In genomic region chrX:150515801-150516200, GRCh38 we compare ENCODE assay signal across 26 cellular contexts.
"Had no signal": no experiment of that assay in that cellular context is flagged by ENCODE, and none has a peak within 500 bp of the region (broad histone marks: within the 10 kb centered on the region; RNA-seq: fewer than 3 reads in every experiment).

No MANE protein-coding gene starts in this region.

- H3K4me3 ChIP-seq: colonic mucosa, esophagus squamous epithelium, heart right ventricle, left lung, mucosa of descending colon, right lobe of liver, testis, tibial nerve, vagina had no signal

- H3K27me3 ChIP-seq: colonic mucosa, esophagus squamous epithelium, heart right ventricle, left lung, right lobe of liver, testis, tibial nerve, vagina had no signal

- H3K9me3 Mint-ChIP-seq: dendritic cell treated with granulocyte-macrophage colony-stimulating factor and Interleukin-4, amounts not matched to agents 40 ng/mL and 50 ng/mL, for 4 days had no signal

- H2AFZ ChIP-seq: parathyroid adenoma had no signal

- H3K36me3 Mint-ChIP-seq: mesothelial cell of epicardium, naive B cell had no signal

- H3K27ac Mint-ChIP-seq: dendritic cell treated with granulocyte-macrophage colony-stimulating factor and Interleukin-4, amounts not matched to agents 40 ng/mL and 50 ng/mL, for 4 days; mesothelial cell of epicardium; progenitor cell of endocrine pancreas had no signal

- H3K9ac ChIP-seq: parathyroid adenoma had no signal

- DNase-seq: colonic mucosa; effector CD8-positive, alpha-beta T cell; erythroblast; esophagus squamous epithelium; foreskin melanocyte; glutamatergic neuron; heart right ventricle; hippocampal formation; left cardiac atrium; left lung; mesenchymal stem cell; mucosa of descending colon; naive B cell; right lobe of liver; small intestine; stimulated activated CD4-positive, alpha-beta T cell treated with anti-CD3 and anti-CD28 coated beads, Interleukin-15, amount 100 ng/mL, for 24 hours; stimulated activated CD4-positive, alpha-beta T cell treated with anti-CD3 and anti-CD28 coated beads, Interleukin-2, amount 100 ng/mL, for 48 hours; stimulated activated naive CD4-positive, alpha-beta T cell; substantia nigra; testis had no signal

- H3K36me3 ChIP-seq: colonic mucosa, esophagus squamous epithelium, heart right ventricle, left lung, right lobe of liver, tibial nerve, vagina had no signal

- H3K4me3 Mint-ChIP-seq: dendritic cell treated with granulocyte-macrophage colony-stimulating factor and Interleukin-4, amounts not matched to agents 40 ng/mL and 50 ng/mL, for 4 days; mesothelial cell of epicardium had no signal

- H3K27ac ChIP-seq: colonic mucosa, esophagus squamous epithelium, heart right ventricle, left lung, parathyroid adenoma, right lobe of liver, tibial nerve, vagina had no signal

- H3K4me1 Mint-ChIP-seq: mesothelial cell of epicardium had no signal

- H3K9me3 ChIP-seq: colonic mucosa, esophagus squamous epithelium, heart right ventricle, left lung, mucosa of descending colon, right lobe of liver, testis, tibial nerve, vagina had no signal

- ATAC-seq: left cardiac atrium, left lung, mucosa of descending colon, right lobe of liver had no signal

- H3K79me2 ChIP-seq: parathyroid adenoma had no signal

- H3K4me1 ChIP-seq: colonic mucosa, esophagus squamous epithelium, heart right ventricle, left lung, parathyroid adenoma, testis, tibial nerve, vagina had no signal
